ENCODE assay signal across 11 cellular contexts in genomic region chr10:128087884-128088695, GRCh38. TPM values are rescaled to one million over a fixed set of nuclear protein-coding genes. Genes with fewer than 3 reads are reported as not detected.
A peak's percentile ranks its signal among the peaks of the same experiment; 100 is the strongest.
DNase-seq lines count a peak whose midpoint lies in the region; ATAC-seq, FAIRE-seq and TF ChIP-seq lines count a peak whose summit lies in the region.
"Had no signal": no experiment of that assay in that cellular context is flagged by ENCODE, and none has a peak within 500 bp of the region (broad histone marks: within the 10 kb centered on the region; RNA-seq: fewer than 3 reads in every experiment).

No MANE protein-coding gene starts in this region.

- intact Hi-C loops in heart left ventricle (cut with DNase I): loop anchor here in 2 of 10 donors (10.0 kb wide), 1 partner anchor 57 kb away; no protein-coding TSS in a partner anchor

- H3K9me3 Mint-ChIP-seq in HFFc6: no peaks in the 10 kb centered on the region
- H3K9me3 Mint-ChIP-seq in activated T-helper 17 cell treated with anti-CD3 and anti-CD28 coated beads, Interleukin-2, amount 50 U/mL, for 72 hours: no peaks in the 10 kb centered on the region
- no peaks in the 10 kb centered on the region for H3K9me3 Mint-ChIP-seq in activated CD4-positive, alpha-beta T cell treated with anti-CD3 and anti-CD28 coated beads, Interleukin-2, amount 10 ng/mL, durations not matched to agents 7 days and 5 days
- H3K9me3 Mint-ChIP-seq in naive thymus-derived CD8-positive, alpha-beta T cell: no peaks in the 10 kb centered on the region
- H3K9me3 Mint-ChIP-seq: stimulated activated memory B cell treated with anti-CD40 and anti-IgM and Interleukin-4, amounts not matched to agents 10 μg/mL and 1 μg/mL and 100 μg/mL, for 72 hours had no signal

- H3K4me1 ChIP-seq in DND-41 (ENCODE audit: insufficient read depth, low read length) (peaks cover 15% of the 10 kb centered on the region), heart left ventricle (no peaks in the 10 kb centered on the region)

- H3K9ac ChIP-seq in DND-41 (ENCODE audit: low read depth, low read length): no peak overlapping the region

- H3K36me3 Mint-ChIP-seq in HFFc6 (ENCODE audit: low read depth): no peaks in the 10 kb centered on the region
- peaks cover 16% of the 10 kb centered on the region for H3K36me3 Mint-ChIP-seq in activated T-helper 17 cell treated with anti-CD3 and anti-CD28 coated beads, Interleukin-2, amount 50 U/mL, for 72 hours (ENCODE audit: low read depth)
- peaks cover 2% of the 10 kb centered on the region for H3K36me3 Mint-ChIP-seq in activated CD4-positive, alpha-beta T cell treated with anti-CD3 and anti-CD28 coated beads, Interleukin-2, amount 10 ng/mL, durations not matched to agents 7 days and 5 days (ENCODE audit: low read depth)
- H3K36me3 Mint-ChIP-seq in naive thymus-derived CD8-positive, alpha-beta T cell: peaks cover 0 to 16% (median 0%) of the 10 kb centered on the region in 3 donors

- peaks cover 13% of the 10 kb centered on the region for H3K4me1 Mint-ChIP-seq in HFFc6 (ENCODE audit: low read depth)
- no peaks in the 10 kb centered on the region for H3K4me1 Mint-ChIP-seq in activated T-helper 17 cell treated with anti-CD3 and anti-CD28 coated beads, Interleukin-2, amount 50 U/mL, for 72 hours
- H3K4me1 Mint-ChIP-seq in activated CD4-positive, alpha-beta T cell treated with anti-CD3 and anti-CD28 coated beads, Interleukin-2, amount 10 ng/mL, durations not matched to agents 7 days and 5 days: peaks cover 9% of the 10 kb centered on the region
- H3K4me1 Mint-ChIP-seq in naive thymus-derived CD8-positive, alpha-beta T cell: no peaks in the 10 kb centered on the region
- H3K4me1 Mint-ChIP-seq: stimulated activated memory B cell treated with anti-CD40 and anti-IgM and Interleukin-4, amounts not matched to agents 10 μg/mL and 1 μg/mL and 100 μg/mL, for 72 hours had no signal

- 42 to 60% (median 58%) methylated on average over 12 of the region's 12 CpGs for WGBS in heart left ventricle, 4 donors

- no peak overlapping the region for H3K27ac Mint-ChIP-seq in HFFc6
- H3K27ac Mint-ChIP-seq in activated T-helper 17 cell treated with anti-CD3 and anti-CD28 coated beads, Interleukin-2, amount 50 U/mL, for 72 hours: no peak overlapping the region
- no peak overlapping the region for H3K27ac Mint-ChIP-seq in activated CD4-positive, alpha-beta T cell treated with anti-CD3 and anti-CD28 coated beads, Interleukin-2, amount 10 ng/mL, durations not matched to agents 7 days and 5 days
- H3K27ac Mint-ChIP-seq in naive thymus-derived CD8-positive, alpha-beta T cell: peak overlapping the region in 1 of 10 donors; percentile 28
- H3K27ac Mint-ChIP-seq: stimulated activated memory B cell treated with anti-CD40 and anti-IgM and Interleukin-4, amounts not matched to agents 10 μg/mL and 1 μg/mL and 100 μg/mL, for 72 hours had no signal

- H3K4me3 ChIP-seq in DND-41 (ENCODE audit: low read depth in 1 of 2, low read length in 2 of 2) (no peak overlapping the region), heart left ventricle (no peak overlapping the region)

- H3K79me2 ChIP-seq in DND-41 (ENCODE audit: insufficient read depth, low read length): no peaks in the 10 kb centered on the region

- TF ChIP-seq POLR2A in heart left ventricle (IDR thresholded peaks at IDR 0.05) (no peak), GM12891 (IDR thresholded peaks at IDR 0.05; ENCODE audit: low read depth, low read length) (no peak)

- H3K27ac ChIP-seq in DND-41 (ENCODE audit: low read length) (no peak overlapping the region), heart left ventricle (no peak overlapping the region)

- ATAC-seq in DND-41 (ENCODE audit: insufficient read depth, low read depth): peak; percentile 76
- ATAC-seq in activated T-helper 17 cell treated with anti-CD3 and anti-CD28 coated beads, Interleukin-2, amount 50 U/mL, for 72 hours (replicated peaks): peak; percentile 36
- no peak for ATAC-seq in heart left ventricle
- ATAC-seq in naive thymus-derived CD8-positive, alpha-beta T cell: no peak
- ATAC-seq: stimulated activated memory B cell treated with anti-CD40 and anti-IgM and Interleukin-4, amounts not matched to agents 10 μg/mL and 1 μg/mL and 100 μg/mL, for 72 hours had no signal

- POLR2A ChIA-PET in activated CD4-positive, alpha-beta T cell treated with anti-CD3 and anti-CD28 coated beads, Interleukin-2, amount 10 ng/mL, durations not matched to agents 7 days and 5 days (lab: Charles Lee): no interaction called here
- POLR2A ChIA-PET in naive thymus-derived CD8-positive, alpha-beta T cell (lab: Charles Lee): no interaction called here

- peaks cover 24% of the 10 kb centered on the region for H3K27me3 Mint-ChIP-seq in HFFc6 (ENCODE audit: insufficient read depth)
- H3K27me3 Mint-ChIP-seq in activated T-helper 17 cell treated with anti-CD3 and anti-CD28 coated beads, Interleukin-2, amount 50 U/mL, for 72 hours: no peaks in the 10 kb centered on the region
- H3K27me3 Mint-ChIP-seq in activated CD4-positive, alpha-beta T cell treated with anti-CD3 and anti-CD28 coated beads, Interleukin-2, amount 10 ng/mL, durations not matched to agents 7 days and 5 days: no peaks in the 10 kb centered on the region
- H3K27me3 Mint-ChIP-seq in naive thymus-derived CD8-positive, alpha-beta T cell: no peaks in the 10 kb centered on the region
- H3K27me3 Mint-ChIP-seq: stimulated activated memory B cell treated with anti-CD40 and anti-IgM and Interleukin-4, amounts not matched to agents 10 μg/mL and 1 μg/mL and 100 μg/mL, for 72 hours had no signal

- H3K9me3 ChIP-seq in DND-41 (ENCODE audit: insufficient read depth, low read length, severe bottlenecking) (no peaks in the 10 kb centered on the region), heart left ventricle (no peaks in the 10 kb centered on the region)

- no peak for FAIRE-seq in GM12891 (lab: Jason Lieb, UNC)

- H4K20me1 ChIP-seq in DND-41 (ENCODE audit: insufficient read depth, low read length): no peaks in the 10 kb centered on the region

- no peak overlapping the region for H2AFZ ChIP-seq in DND-41 (ENCODE audit: low read depth, low read length)

- H3K27me3 ChIP-seq in DND-41 (ENCODE audit: insufficient read depth, low read length, poor library complexity) (no peaks in the 10 kb centered on the region), heart left ventricle (peaks cover 0 to 7% (median 0%) of the 10 kb centered on the region in 9 donors)

- H3K36me3 ChIP-seq in DND-41 (ENCODE audit: insufficient read depth, low read length) (no peaks in the 10 kb centered on the region), heart left ventricle (peaks cover 0 to 23% (median 19%) of the 10 kb centered on the region in 9 donors)

- DNase-seq in DND-41: peak; percentile 48
- peak; percentile 1 for DNase-seq in HFFc6
- peak; percentile 32 for DNase-seq in left kidney (ENCODE audit: low read depth, low spot score)
- no peak for DNase-seq in heart left ventricle
- no peak for DNase-seq in activated CD4-positive, alpha-beta T cell treated with anti-CD3 and anti-CD28 coated beads, Interleukin-2, amount 10 ng/mL, durations not matched to agents 7 days and 5 days
- no peak for DNase-seq in GM12891 (ENCODE audit: insufficient read length, low spot score)
- no peak for DNase-seq in naive thymus-derived CD8-positive, alpha-beta T cell
- DNase-seq: activated CD4-positive, alpha-beta T cell treated with anti-CD3 and anti-CD28 coated beads for 4 hours; DMS79 had no signal

- no peak overlapping the region for H3K4me3 Mint-ChIP-seq in HFFc6
- H3K4me3 Mint-ChIP-seq in activated T-helper 17 cell treated with anti-CD3 and anti-CD28 coated beads, Interleukin-2, amount 50 U/mL, for 72 hours: no peak overlapping the region
- H3K4me3 Mint-ChIP-seq in activated CD4-positive, alpha-beta T cell treated with anti-CD3 and anti-CD28 coated beads, Interleukin-2, amount 10 ng/mL, durations not matched to agents 7 days and 5 days: no peak overlapping the region
- no peak overlapping the region for H3K4me3 Mint-ChIP-seq in naive thymus-derived CD8-positive, alpha-beta T cell
- H3K4me3 Mint-ChIP-seq: stimulated activated memory B cell treated with anti-CD40 and anti-IgM and Interleukin-4, amounts not matched to agents 10 μg/mL and 1 μg/mL and 100 μg/mL, for 72 hours had no signal

- CTCF ChIA-PET in activated CD4-positive, alpha-beta T cell treated with anti-CD3 and anti-CD28 coated beads, Interleukin-2, amount 10 ng/mL, durations not matched to agents 7 days and 5 days (lab: Charles Lee): no interaction called here

- no peak overlapping the region for H3K4me2 ChIP-seq in DND-41 (ENCODE audit: insufficient read depth, low read length)

- TF ChIP-seq CTCF in DND-41 (IDR thresholded peaks at IDR 0.05; ENCODE audit: borderline replicate concordance, extremely low read depth, low read length, poor library complexity, severe bottlenecking): peak; percentile 57
- TF ChIP-seq CTCF in HFFc6 (IDR thresholded peaks at IDR 0.05): peak; percentile 19; the same call in 1 of the 2 replicates
- TF ChIP-seq CTCF in heart left ventricle (IDR thresholded peaks at IDR 0.05): no peak

TF ChIP-seq in GM12891, 5 proteins besides CTCF, POLR2A, EP300 and RAD21:
- no peak for TF ChIP-seq SPI1 (IDR thresholded peaks at IDR 0.05; ENCODE audit: low read depth, low read length)

RNA-seq across cellular contexts. Expression of gene MKI67, which starts 38.1 kb away (rescaled TPM):
- total RNA-seq in HFFc6 (2021; fragmentation: NEBNext Ultra II Directional; extraction: Animal tissue kit (Norgen Biotek cat#: 25700)): 10 to 100 TPM; 38.2 to 77.0 (median 70.0) TPM
- 100 to 1,000 TPM; 262 to 281 TPM for total RNA-seq in activated T-helper 17 cell treated with anti-CD3 and anti-CD28 coated beads, Interleukin-2, amount 50 U/mL, for 72 hours
- 10 to 100 TPM in 1 of 9 donors, 1 to 10 TPM in 3, under 1 TPM in 5; 0.09 to 27.9 (median 0.89) TPM for total RNA-seq in heart left ventricle
- polyA plus RNA-seq in heart left ventricle: under 1 TPM; 0.04 to 0.18 TPM
- 100 to 1,000 TPM; 328 to 345 TPM for total RNA-seq in activated CD4-positive, alpha-beta T cell treated with anti-CD3 and anti-CD28 coated beads, Interleukin-2, amount 10 ng/mL, durations not matched to agents 7 days and 5 days
- polyA plus RNA-seq in GM12891 (2012; ENCODE audit: low read depth, missing spikeins): 40.2 TPM
- total RNA-seq in naive thymus-derived CD8-positive, alpha-beta T cell: under 1 TPM; 0.08 to 0.34 TPM
- polyA plus RNA-seq in naive thymus-derived CD8-positive, alpha-beta T cell: 1 to 10 TPM in 1 of 3 donors, under 1 TPM in 1, not detected in 1; 0.77 to 2.4 TPM

Comparison
In these comparisons a context has a peak if more than half of its experiments do, and no peak if none do; other contexts are left out.
1. ATAC-seq: peak in DND-41 (single experiment) and activated T-helper 17 cell treated with anti-CD3 and anti-CD28 coated beads, Interleukin-2, amount 50 U/mL, for 72 hours (single experiment); none in heart left ventricle (0 of 4) and naive thymus-derived CD8-positive, alpha-beta T cell (0 of 2).
2. DNase-seq: peak in DND-41 (single experiment), HFFc6 (single experiment) and left kidney (single experiment); none in heart left ventricle (0 of 5), activated CD4-positive, alpha-beta T cell treated with anti-CD3 and anti-CD28 coated beads, Interleukin-2, amount 10 ng/mL, durations not matched to agents 7 days and 5 days (single experiment), GM12891 (single experiment) and naive thymus-derived CD8-positive, alpha-beta T cell (0 of 10).
3. CTCF ChIP-seq: peak in DND-41 (single experiment) and HFFc6 (single experiment); none in heart left ventricle (0 of 12).